Comparison of ENCODE assay signal across 1 cellular context in genomic region chr3:134505485-134505884, GRCh38.
TF ChIP-seq lines count a peak whose summit lies in the region.

No MANE protein-coding gene starts in this region.

TF ChIP-seq in H1, 55 proteins besides CTCF, POLR2A, EP300 and RAD21:
- TF ChIP-seq RFX5 (IDR thresholded peaks at IDR 0.05; ENCODE audit: borderline replicate concordance, low read depth, low read length): no peak
- no peak for TF ChIP-seq MAFK (IDR thresholded peaks at IDR 0.05; ENCODE audit: low read depth, low read length)
- TF ChIP-seq SP2 (IDR thresholded peaks at IDR 0.05; ENCODE audit: low read length): no peak
- TF ChIP-seq YY1 (IDR thresholded peaks at IDR 0.05; ENCODE audit: low read depth, low read length): no peak
- TF ChIP-seq NANOG (IDR thresholded peaks at IDR 0.05; ENCODE audit: insufficient read depth, low read depth, low read length, poor library complexity, severe bottlenecking): no peak
- TF ChIP-seq CHD1 (IDR thresholded peaks at IDR 0.05; ENCODE audit: low read depth, low read length): no peak
- no peak for TF ChIP-seq RBBP5 (IDR thresholded peaks at IDR 0.05; ENCODE audit: borderline replicate concordance, low read depth, low read length)
- TF ChIP-seq TCF12 (IDR thresholded peaks at IDR 0.05; ENCODE audit: low read depth, low read length): no peak
- no peak for TF ChIP-seq TAF7 (optimal IDR thresholded peaks at IDR 0.05; ENCODE audit: borderline replicate concordance, low read depth, low read length)
- TF ChIP-seq, protein P1, sequence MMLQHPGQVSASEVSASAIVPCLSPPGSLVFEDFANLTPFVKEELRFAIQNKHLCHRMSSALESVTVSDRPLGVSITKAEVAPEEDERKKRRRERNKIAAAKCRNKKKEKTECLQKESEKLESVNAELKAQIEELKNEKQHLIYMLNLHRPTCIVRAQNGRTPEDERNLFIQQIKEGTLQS (IDR thresholded peaks at IDR 0.05; ENCODE audit: insufficient read depth, low read depth, low read length): no peak
- no peak for TF ChIP-seq SIX5 (IDR thresholded peaks at IDR 0.05; ENCODE audit: low read depth, low read length)
- TF ChIP-seq, protein P2, sequence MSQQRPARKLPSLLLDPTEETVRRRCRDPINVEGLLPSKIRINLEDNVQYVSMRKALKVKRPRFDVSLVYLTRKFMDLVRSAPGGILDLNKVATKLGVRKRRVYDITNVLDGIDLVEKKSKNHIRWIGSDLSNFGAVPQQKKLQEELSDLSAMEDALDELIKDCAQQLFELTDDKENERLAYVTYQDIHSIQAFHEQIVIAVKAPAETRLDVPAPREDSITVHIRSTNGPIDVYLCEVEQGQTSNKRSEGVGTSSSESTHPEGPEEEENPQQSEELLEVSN (IDR thresholded peaks at IDR 0.05): no peak
- TF ChIP-seq CHD2 (IDR thresholded peaks at IDR 0.05; ENCODE audit: low read length): no peak
- TF ChIP-seq POLR2AphosphoS5 (IDR thresholded peaks at IDR 0.05; ENCODE audit: low read depth, low read length): no peak
- TF ChIP-seq SP4 (IDR thresholded peaks at IDR 0.05; ENCODE audit: low read length): no peak
